Comparison of ENCODE assay signal across 8 cellular contexts in the genomic region with DNA sequence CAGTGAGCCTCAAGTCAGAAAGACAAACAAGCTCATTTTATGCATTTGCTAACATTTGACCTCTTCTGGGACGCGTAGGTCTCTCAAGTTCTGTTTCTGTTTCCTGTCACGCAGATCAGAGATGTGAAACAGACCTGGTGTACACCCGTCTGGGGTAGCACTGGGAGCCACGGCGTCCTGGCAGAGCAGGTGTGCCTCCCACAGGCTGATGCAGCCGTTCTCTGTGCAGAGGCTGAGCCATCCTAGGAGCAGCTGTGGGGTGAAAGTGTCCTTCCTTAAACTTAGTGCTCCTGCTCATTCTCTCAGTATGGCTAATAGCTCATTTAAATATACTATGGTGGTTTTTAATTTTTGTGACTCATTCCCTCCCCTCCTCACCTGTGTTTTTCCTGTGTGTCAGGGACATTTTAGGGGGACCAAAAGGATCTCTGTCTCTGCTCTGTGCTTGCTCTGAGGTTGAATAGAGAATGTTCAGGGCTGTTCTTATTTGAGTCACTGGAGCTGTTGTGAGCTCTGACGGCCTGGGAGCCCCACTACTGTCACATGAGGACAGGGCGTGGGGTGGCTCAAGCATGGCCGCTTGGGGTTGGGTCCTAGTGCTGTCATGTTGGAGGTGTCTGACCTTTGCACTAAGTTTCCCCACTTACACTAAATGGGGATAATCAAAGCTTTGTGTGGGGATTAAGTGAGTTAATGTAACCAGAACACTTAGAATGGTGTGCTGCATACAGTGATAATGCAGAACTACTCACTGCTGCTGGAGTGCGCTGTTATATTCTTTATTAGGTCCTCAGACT. TPM values are rescaled to one million over a fixed set of nuclear protein-coding genes. Genes with fewer than 3 reads are reported as not detected.
DNase-seq lines count a peak whose midpoint lies in the region; ATAC-seq and TF ChIP-seq lines count a peak whose summit lies in the region.

No MANE protein-coding gene starts in this region.

- peaks cover 80% of the 10 kb centered on the region for H3K4me1 Mint-ChIP-seq in activated naive CD8-positive, alpha-beta T cell treated with anti-CD3 and anti-CD28 coated beads for 36 hours
- peaks cover 19% of the 10 kb centered on the region for H3K4me1 Mint-ChIP-seq in glutamatergic neuron (ENCODE audit: low read depth, unreplicated experiment)

- H3K4me1 ChIP-seq in Peyer's patch, result peaks cover 2 to 59% (median 9%) of the 10 kb centered on the region in 4 donors

- no peaks in the 10 kb centered on the region for H3K9me3 Mint-ChIP-seq in activated naive CD8-positive, alpha-beta T cell treated with anti-CD3 and anti-CD28 coated beads for 36 hours
- H3K9me3 Mint-ChIP-seq in glutamatergic neuron (ENCODE audit: unreplicated experiment), result no peaks in the 10 kb centered on the region

- no peaks in the 10 kb centered on the region for H3K27me3 ChIP-seq in Peyer's patch

- no peaks in the 10 kb centered on the region for H3K9me3 ChIP-seq in Peyer's patch

- TF ChIP-seq CTCF in Peyer's patch (IDR thresholded peaks at IDR 0.05), result no peak
- TF ChIP-seq CTCF in glutamatergic neuron (IDR thresholded peaks at IDR 0.05; ENCODE audit: partially characterized antibody, unreplicated experiment), result no peak

- DNase-seq in Peyer's patch, result peak in 2 of 3 donors; percentile 66 to 82
- peak; percentile 90 for DNase-seq in activated naive CD8-positive, alpha-beta T cell treated with anti-CD3 and anti-CD28 coated beads for 36 hours
- DNase-seq in stimulated activated CD4-positive, alpha-beta T cell treated with anti-CD3 and anti-CD28 coated beads, Interleukin-4, amount 100 ng/mL, for 48 hours (ENCODE audit: low read depth in 2 of 2), result peak; percentile 72 to 80
- no peak for DNase-seq in hippocampal formation (lab: John Stamatoyannopoulos, UW)
- no peak for DNase-seq in midbrain (lab: John Stamatoyannopoulos, UW)
- no peak for DNase-seq in glutamatergic neuron

- H3K4me3 Mint-ChIP-seq in activated naive CD8-positive, alpha-beta T cell treated with anti-CD3 and anti-CD28 coated beads for 36 hours, result peak overlapping the region; percentile 34
- no peak overlapping the region for H3K4me3 Mint-ChIP-seq in glutamatergic neuron (ENCODE audit: unreplicated experiment)

- peak; percentile 89 for ATAC-seq in HG02610 (IDR thresholded peaks at IDR 0.05; ENCODE audit: unreplicated experiment)

- peak overlapping the region; percentile 90 for H3K27ac Mint-ChIP-seq in activated naive CD8-positive, alpha-beta T cell treated with anti-CD3 and anti-CD28 coated beads for 36 hours
- no peak overlapping the region for H3K27ac Mint-ChIP-seq in glutamatergic neuron (ENCODE audit: unreplicated experiment)

- H3K36me3 Mint-ChIP-seq in activated naive CD8-positive, alpha-beta T cell treated with anti-CD3 and anti-CD28 coated beads for 36 hours, result peaks cover 45% of the 10 kb centered on the region
- no peaks in the 10 kb centered on the region for H3K36me3 Mint-ChIP-seq in glutamatergic neuron (ENCODE audit: unreplicated experiment)

- H3K4me3 ChIP-seq in Peyer's patch, result no peak overlapping the region

- H3K27ac ChIP-seq in Peyer's patch, result peak overlapping the region in 3 of 4 donors; percentile 3 to 55 (median 8)

- no peaks in the 10 kb centered on the region for H3K27me3 Mint-ChIP-seq in activated naive CD8-positive, alpha-beta T cell treated with anti-CD3 and anti-CD28 coated beads for 36 hours
- H3K27me3 Mint-ChIP-seq in glutamatergic neuron (ENCODE audit: unreplicated experiment), result peaks cover 3% of the 10 kb centered on the region

- TF ChIP-seq POLR2A in GM18526 (IDR thresholded peaks at IDR 0.05; ENCODE audit: extremely low read depth, insufficient read length), result peak; percentile 38
- peak in 1 of 2 donors; percentile 11 for TF ChIP-seq POLR2A in Peyer's patch (IDR thresholded peaks at IDR 0.05)

- H3K36me3 ChIP-seq in Peyer's patch, result no peaks in the 10 kb centered on the region

RNA-seq across cellular contexts. Expression of a gene that starts 43.0 kb away (rescaled TPM):
- total RNA-seq in Peyer's patch (10 to 100 TPM; 36.3 to 52.5 (median 43.6) TPM), glutamatergic neuron (ENCODE audit: unreplicated experiment) (35.2 TPM)
- 10 to 100 TPM; 46.5 to 48.2 TPM for total RNA-seq in activated naive CD8-positive, alpha-beta T cell treated with anti-CD3 and anti-CD28 coated beads for 36 hours

Comparison
In these comparisons a context has a peak if more than half of its experiments do, and no peak if none do; other contexts are left out.
1. DNase-seq: peak in Peyer's patch (2 of 3), activated naive CD8-positive, alpha-beta T cell treated with anti-CD3 and anti-CD28 coated beads for 36 hours (single experiment) and stimulated activated CD4-positive, alpha-beta T cell treated with anti-CD3 and anti-CD28 coated beads, Interleukin-4, amount 100 ng/mL, for 48 hours (2 of 2); none in hippocampal formation (0 of 2), midbrain (single experiment) and glutamatergic neuron (single experiment).